8 cellular contexts compared by ENCODE assay signal in the genomic region with DNA sequence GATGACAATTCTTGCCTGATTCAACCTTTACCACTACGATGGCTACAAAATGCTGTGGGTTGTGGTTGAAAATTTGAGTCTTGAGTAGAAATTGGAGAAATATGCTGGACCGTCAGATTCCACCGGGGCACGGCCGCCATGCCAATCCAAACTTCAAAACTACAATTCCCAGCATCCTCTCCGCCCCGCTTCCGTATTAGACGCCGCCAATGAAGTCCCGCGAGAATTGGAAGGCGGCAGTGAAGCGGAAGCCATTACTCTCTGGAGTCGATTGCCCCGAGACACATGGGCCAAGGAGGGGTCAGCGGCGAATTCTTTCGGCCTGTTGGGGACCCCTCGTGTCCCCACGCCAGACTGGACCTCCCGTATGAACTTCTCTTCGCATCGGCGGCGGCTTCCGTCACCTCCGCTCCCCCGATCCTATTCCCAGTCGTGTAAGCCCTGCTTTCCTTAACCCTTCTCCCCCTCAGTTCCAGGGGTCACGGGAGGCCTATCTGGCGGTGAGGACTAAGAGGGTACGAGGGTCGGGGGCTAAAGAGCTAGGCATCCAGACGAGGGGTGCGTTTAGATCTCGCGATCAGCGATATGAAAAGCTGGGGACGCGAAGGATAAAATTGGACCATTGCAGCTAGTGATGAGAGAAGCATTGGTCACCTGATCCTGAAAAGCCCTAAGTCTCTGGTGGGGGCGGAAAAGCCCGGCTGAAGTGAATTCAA. TPM values are rescaled to one million over a fixed set of nuclear protein-coding genes. Genes with fewer than 3 reads are reported as not detected.
DNase-seq lines count a peak whose midpoint lies in the region; ATAC-seq, FAIRE-seq and TF ChIP-seq lines count a peak whose summit lies in the region.

A gene (plus strand): TSS at position 239 of the 716 bp plus-strand sequence. CDS start 15,620 bp downstream, outside the sequence.

- ATAC-seq in HG02852 (IDR thresholded peaks at IDR 0.05; ENCODE audit: unreplicated experiment) = peak; percentile 89

- H3K27ac ChIP-seq in left ventricle myocardium inferior (replicated peaks) = peak within 1 kb of the TSS; percentile 89

- peaks cover 6% of the 10 kb centered on the region for H3K4me1 Mint-ChIP-seq in progenitor cell of endocrine pancreas (ENCODE audit: low read depth)

- DNase-seq in GM12891 (ENCODE audit: insufficient read length, low spot score) (peak; percentile 64), NCI-H146 treated with DMSO at 0.1 percent for 48 hours (lab: John Stamatoyannopoulos, UW; ENCODE audit: unreplicated experiment) (peak; percentile 68), amygdala (lab: John Stamatoyannopoulos, UW) (peak; percentile 35 to 95 (median 80)), left ventricle myocardium inferior (peak; percentile 90), progenitor cell of endocrine pancreas (ENCODE audit: low spot score, unreplicated experiment) (peak; percentile 71), ureter (ENCODE audit: low spot score) (peak; percentile 94)

- H3K27me3 ChIP-seq in left ventricle myocardium inferior (ENCODE audit: low read depth) = no peaks in the 10 kb centered on the region

- TF ChIP-seq CTCF in left ventricle myocardium inferior (IDR thresholded peaks at IDR 0.05; ENCODE audit: borderline replicate concordance) = no peak
- TF ChIP-seq CTCF in progenitor cell of endocrine pancreas (IDR thresholded peaks at IDR 0.05; ENCODE audit: unreplicated experiment) = no peak

- H3K4me3 ChIP-seq in left ventricle myocardium inferior = peak within 1 kb of the TSS; percentile 88

- peaks cover 15% of the 10 kb centered on the region for H3K9me3 ChIP-seq in left ventricle myocardium inferior (replicated peaks)

- H3K27me3 Mint-ChIP-seq in progenitor cell of endocrine pancreas = no peaks in the 10 kb centered on the region

- H3K27ac Mint-ChIP-seq in progenitor cell of endocrine pancreas = peak within 1 kb of the TSS; percentile 100

- peaks cover 33% of the 10 kb centered on the region for H3K36me3 Mint-ChIP-seq in progenitor cell of endocrine pancreas (ENCODE audit: insufficient read depth)

- intact Hi-C loops in T-helper 1 cell treated with Interleukin-12 subunit alpha and Interleukin-12 subunit beta and Interleukin-4 antibody, amounts not matched to agents 30 ng/mL and 1 ng/mL, for 36 hours (cut with micrococcal nuclease) = loop anchor here (1.0 to 5.0 kb wide), 13 partner anchors 169 to 772 kb away; a partner anchor contains a TSS
- intact Hi-C loops in left ventricle myocardium inferior (cut with micrococcal nuclease) = no loop called here

- peak; percentile 95 for TF ChIP-seq POLR2A in GM12891 (IDR thresholded peaks at IDR 0.05; ENCODE audit: low read depth, low read length)

- H3K4me3 Mint-ChIP-seq in progenitor cell of endocrine pancreas (ENCODE audit: low read depth) = peak within 1 kb of the TSS; percentile 98

- peak; percentile 92 for FAIRE-seq in GM12891 (lab: Jason Lieb, UNC)

- peaks cover 11% of the 10 kb centered on the region for H3K36me3 ChIP-seq in left ventricle myocardium inferior

- peaks cover 39% of the 10 kb centered on the region for H3K4me1 ChIP-seq in left ventricle myocardium inferior

- peaks cover 13% of the 10 kb centered on the region for H3K9me3 Mint-ChIP-seq in progenitor cell of endocrine pancreas (ENCODE audit: low read depth)

TF ChIP-seq in GM12891, 5 proteins besides CTCF, POLR2A, EP300 and RAD21:
- TF ChIP-seq SPI1 (IDR thresholded peaks at IDR 0.05; ENCODE audit: low read depth, low read length) (peak; percentile 48), TAF1 (IDR thresholded peaks at IDR 0.05; ENCODE audit: low read depth, low read length) (peak; percentile 87; the same call in 1 of the 2 replicates), PAX5 (IDR thresholded peaks at IDR 0.05; ENCODE audit: insufficient read depth, low read length, severe bottlenecking) (no peak), POLR2AphosphoS5 (IDR thresholded peaks at IDR 0.05; ENCODE audit: low read depth, low read length) (peak; percentile 89), POU2F2 (IDR thresholded peaks at IDR 0.05; ENCODE audit: low read depth, low read length) (0 out of 2 replicates have a peak, but pooled peaks have one; percentile 50)

RNA-seq across cellular contexts. Expression of the gene that starts here (rescaled TPM):
- 30.6 TPM for polyA plus RNA-seq in GM12891 (2012; ENCODE audit: low read depth, missing spikeins)
- total RNA-seq in T-helper 1 cell treated with Interleukin-12 subunit alpha and Interleukin-12 subunit beta and Interleukin-4 antibody, amounts not matched to agents 30 ng/mL and 1 ng/mL, for 36 hours = 41.7 and 43.8 TPM in 2 replicates
- 15.1 TPM for total RNA-seq in left ventricle myocardium inferior
- 38.6 and 46.8 TPM in 2 replicates for total RNA-seq in progenitor cell of endocrine pancreas
- 35.7 TPM for total RNA-seq in ureter

Comparison
In these comparisons a context has a peak if more than half of its experiments do, and no peak if none do; other contexts are left out.
1. Peak in every context shown above with its lines: DNase-seq, ATAC-seq, H3K4me3 ChIP-seq and H3K27ac ChIP-seq.